1 cellular context compared by ENCODE assay signal in the genomic region with DNA sequence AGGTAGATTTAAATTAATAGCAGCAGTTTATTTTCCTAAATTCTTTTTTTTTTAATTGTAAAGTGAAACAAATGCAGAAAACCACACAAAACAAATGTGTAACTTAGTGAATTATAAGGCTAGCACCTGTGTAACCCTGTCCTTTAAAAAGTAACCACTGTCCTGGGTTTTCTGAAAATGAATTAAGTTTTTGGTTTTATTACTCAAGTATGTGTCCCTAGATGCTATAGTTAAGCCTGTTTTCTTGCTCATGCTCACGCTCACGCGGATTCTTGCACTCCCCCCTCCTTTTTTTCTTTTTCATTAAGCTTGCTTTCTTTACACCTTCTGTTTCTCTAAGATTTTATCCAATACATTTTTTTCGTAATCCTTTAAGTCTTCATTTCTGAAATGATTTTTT.
TF ChIP-seq lines count a peak whose summit lies in the region.

No MANE protein-coding gene starts in this region.

TF ChIP-seq in GM12878, 131 proteins besides CTCF, POLR2A, EP300 and RAD21:
- no peak for TF ChIP-seq POU2F2 (IDR thresholded peaks at IDR 0.05; ENCODE audit: borderline replicate concordance, low read depth, low read length)
- TF ChIP-seq, protein P1, sequence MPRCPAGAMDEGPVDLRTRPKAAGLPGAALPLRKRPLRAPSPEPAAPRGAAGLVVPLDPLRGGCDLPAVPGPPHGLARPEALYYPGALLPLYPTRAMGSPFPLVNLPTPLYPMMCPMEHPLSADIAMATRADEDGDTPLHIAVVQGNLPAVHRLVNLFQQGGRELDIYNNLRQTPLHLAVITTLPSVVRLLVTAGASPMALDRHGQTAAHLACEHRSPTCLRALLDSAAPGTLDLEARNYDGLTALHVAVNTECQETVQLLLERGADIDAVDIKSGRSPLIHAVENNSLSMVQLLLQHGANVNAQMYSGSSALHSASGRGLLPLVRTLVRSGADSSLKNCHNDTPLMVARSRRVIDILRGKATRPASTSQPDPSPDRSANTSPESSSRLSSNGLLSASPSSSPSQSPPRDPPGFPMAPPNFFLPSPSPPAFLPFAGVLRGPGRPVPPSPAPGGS (IDR thresholded peaks at IDR 0.05; ENCODE audit: borderline replicate concordance, insufficient read depth, low read depth, low read length, poor library complexity, severe bottlenecking), result no peak
- no peak for TF ChIP-seq HCFC1 (IDR thresholded peaks at IDR 0.05; ENCODE audit: low read length)
- TF ChIP-seq, protein P2, sequence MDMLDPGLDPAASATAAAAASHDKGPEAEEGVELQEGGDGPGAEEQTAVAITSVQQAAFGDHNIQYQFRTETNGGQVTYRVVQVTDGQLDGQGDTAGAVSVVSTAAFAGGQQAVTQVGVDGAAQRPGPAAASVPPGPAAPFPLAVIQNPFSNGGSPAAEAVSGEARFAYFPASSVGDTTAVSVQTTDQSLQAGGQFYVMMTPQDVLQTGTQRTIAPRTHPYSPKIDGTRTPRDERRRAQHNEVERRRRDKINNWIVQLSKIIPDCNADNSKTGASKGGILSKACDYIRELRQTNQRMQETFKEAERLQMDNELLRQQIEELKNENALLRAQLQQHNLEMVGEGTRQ (IDR thresholded peaks at IDR 0.05; ENCODE audit: borderline replicate concordance, low read depth, low read length), result no peak
- TF ChIP-seq, protein P3, sequence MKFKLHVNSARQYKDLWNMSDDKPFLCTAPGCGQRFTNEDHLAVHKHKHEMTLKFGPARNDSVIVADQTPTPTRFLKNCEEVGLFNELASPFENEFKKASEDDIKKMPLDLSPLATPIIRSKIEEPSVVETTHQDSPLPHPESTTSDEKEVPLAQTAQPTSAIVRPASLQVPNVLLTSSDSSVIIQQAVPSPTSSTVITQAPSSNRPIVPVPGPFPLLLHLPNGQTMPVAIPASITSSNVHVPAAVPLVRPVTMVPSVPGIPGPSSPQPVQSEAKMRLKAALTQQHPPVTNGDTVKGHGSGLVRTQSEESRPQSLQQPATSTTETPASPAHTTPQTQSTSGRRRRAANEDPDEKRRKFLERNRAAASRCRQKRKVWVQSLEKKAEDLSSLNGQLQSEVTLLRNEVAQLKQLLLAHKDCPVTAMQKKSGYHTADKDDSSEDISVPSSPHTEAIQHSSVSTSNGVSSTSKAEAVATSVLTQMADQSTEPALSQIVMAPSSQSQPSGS (IDR thresholded peaks at IDR 0.05; ENCODE audit: low read length), result no peak
- TF ChIP-seq CEBPB (IDR thresholded peaks at IDR 0.05; ENCODE audit: borderline replicate concordance in 1 of 2, low read depth in 2 of 2, low read length in 2 of 2), result no peak
- TF ChIP-seq CREB1 (IDR thresholded peaks at IDR 0.05; ENCODE audit: low read depth), result no peak
- TF ChIP-seq HDGF (IDR thresholded peaks at IDR 0.05), result no peak
- TF ChIP-seq, protein P4, sequence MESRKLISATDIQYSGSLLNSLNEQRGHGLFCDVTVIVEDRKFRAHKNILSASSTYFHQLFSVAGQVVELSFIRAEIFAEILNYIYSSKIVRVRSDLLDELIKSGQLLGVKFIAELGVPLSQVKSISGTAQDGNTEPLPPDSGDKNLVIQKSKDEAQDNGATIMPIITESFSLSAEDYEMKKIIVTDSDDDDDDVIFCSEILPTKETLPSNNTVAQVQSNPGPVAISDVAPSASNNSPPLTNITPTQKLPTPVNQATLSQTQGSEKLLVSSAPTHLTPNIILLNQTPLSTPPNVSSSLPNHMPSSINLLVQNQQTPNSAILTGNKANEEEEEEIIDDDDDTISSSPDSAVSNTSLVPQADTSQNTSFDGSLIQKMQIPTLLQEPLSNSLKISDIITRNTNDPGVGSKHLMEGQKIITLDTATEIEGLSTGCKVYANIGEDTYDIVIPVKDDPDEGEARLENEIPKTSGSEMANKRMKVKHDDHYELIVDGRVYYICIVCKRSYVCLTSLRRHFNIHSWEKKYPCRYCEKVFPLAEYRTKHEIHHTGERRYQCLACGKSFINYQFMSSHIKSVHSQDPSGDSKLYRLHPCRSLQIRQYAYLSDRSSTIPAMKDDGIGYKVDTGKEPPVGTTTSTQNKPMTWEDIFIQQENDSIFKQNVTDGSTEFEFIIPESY (IDR thresholded peaks at IDR 0.05), result peak; percentile 95
- TF ChIP-seq, protein P5, sequence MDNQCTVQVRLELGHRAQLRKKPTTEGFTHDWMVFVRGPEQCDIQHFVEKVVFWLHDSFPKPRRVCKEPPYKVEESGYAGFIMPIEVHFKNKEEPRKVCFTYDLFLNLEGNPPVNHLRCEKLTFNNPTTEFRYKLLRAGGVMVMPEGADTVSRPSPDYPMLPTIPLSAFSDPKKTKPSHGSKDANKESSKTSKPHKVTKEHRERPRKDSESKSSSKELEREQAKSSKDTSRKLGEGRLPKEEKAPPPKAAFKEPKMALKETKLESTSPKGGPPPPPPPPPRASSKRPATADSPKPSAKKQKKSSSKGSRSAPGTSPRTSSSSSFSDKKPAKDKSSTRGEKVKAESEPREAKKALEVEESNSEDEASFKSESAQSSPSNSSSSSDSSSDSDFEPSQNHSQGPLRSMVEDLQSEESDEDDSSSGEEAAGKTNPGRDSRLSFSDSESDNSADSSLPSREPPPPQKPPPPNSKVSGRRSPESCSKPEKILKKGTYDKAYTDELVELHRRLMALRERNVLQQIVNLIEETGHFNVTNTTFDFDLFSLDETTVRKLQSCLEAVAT (IDR thresholded peaks at IDR 0.05), result 0 out of 2 replicates have a peak, but pooled peaks have one; percentile 50
- no peak for TF ChIP-seq RFX5 (IDR thresholded peaks at IDR 0.05; ENCODE audit: low read depth, low read length)
- TF ChIP-seq RUNX3 (IDR thresholded peaks at IDR 0.05; ENCODE audit: low read length), result peak; percentile 19; the same call in 1 of the 2 replicates
